In genomic region chr13:71638728-71639127, GRCh38 we compare ENCODE assay signal across 19 cellular contexts.
DNase-seq lines count a peak whose midpoint lies in the region; ATAC-seq, FAIRE-seq and TF ChIP-seq lines count a peak whose summit lies in the region.
"Had no signal": no experiment of that assay in that cellular context is flagged by ENCODE, and none has a peak within 500 bp of the region (broad histone marks: within the 10 kb centered on the region; RNA-seq: fewer than 3 reads in every experiment).

No MANE protein-coding gene starts in this region.

- no peak for TF ChIP-seq POLR2A in erythroblast (IDR thresholded peaks at IDR 0.05; ENCODE audit: low read length)

- H3K36me3 Mint-ChIP-seq in glutamatergic neuron (ENCODE audit: unreplicated experiment) (no peaks in the 10 kb centered on the region), progenitor cell of endocrine pancreas (ENCODE audit: insufficient read depth) (no peaks in the 10 kb centered on the region)
- H3K36me3 Mint-ChIP-seq: CD4-positive, CD25-positive, alpha-beta regulatory T cell had no signal

- FAIRE-seq in D721Med (lab: Jason Lieb, UNC) = peak; percentile 44
- FAIRE-seq: G401.6, GM12891, H54 had no signal

- H3K4me3 Mint-ChIP-seq in glutamatergic neuron (ENCODE audit: unreplicated experiment) (peak overlapping the region; percentile 41), progenitor cell of endocrine pancreas (ENCODE audit: low read depth) (no peak overlapping the region)
- H3K4me3 Mint-ChIP-seq: CD4-positive, CD25-positive, alpha-beta regulatory T cell had no signal

- no peak for DNase-seq in D721Med (ENCODE audit: insufficient read length, low spot score)
- peak; percentile 3 for DNase-seq in NCI-H446 treated with DMSO at 0.1 percent for 48 hours (lab: John Stamatoyannopoulos, UW)
- no peak for DNase-seq in glutamatergic neuron
- DNase-seq in progenitor cell of endocrine pancreas (ENCODE audit: low spot score, unreplicated experiment) = no peak
- DNase-seq in activated CD8-positive, alpha-beta memory T cell treated with anti-CD3 and anti-CD28 coated beads, Interleukin-2, amount 50 U/mL, for 4 hours = no peak
- DNase-seq in erythroblast (lab: John Stamatoyannopoulos, UW) = no peak
- DNase-seq: ACHN; CD4-positive, CD25-positive, alpha-beta regulatory T cell; DMS153; DMS79 treated with DMSO at 0.1 percent for 48 hours; EL; GM23248; IMR-90; KBM-7 had no signal

- H3K4me1 Mint-ChIP-seq in glutamatergic neuron (ENCODE audit: low read depth, unreplicated experiment) (peaks cover 33% of the 10 kb centered on the region), progenitor cell of endocrine pancreas (ENCODE audit: low read depth) (peaks cover 32% of the 10 kb centered on the region)
- H3K4me1 Mint-ChIP-seq: CD4-positive, CD25-positive, alpha-beta regulatory T cell had no signal

- H3K9me3 Mint-ChIP-seq in glutamatergic neuron (ENCODE audit: unreplicated experiment) (peaks cover 12% of the 10 kb centered on the region), progenitor cell of endocrine pancreas (ENCODE audit: low read depth) (no peaks in the 10 kb centered on the region)

- H3K27ac Mint-ChIP-seq in glutamatergic neuron (ENCODE audit: unreplicated experiment) (no peak overlapping the region), progenitor cell of endocrine pancreas (peak overlapping the region; percentile 38)
- H3K27ac Mint-ChIP-seq: CD4-positive, CD25-positive, alpha-beta regulatory T cell had no signal

- ATAC-seq in GM21737 (IDR thresholded peaks at IDR 0.05; ENCODE audit: unreplicated experiment) = no peak
- ATAC-seq: HCT116 had no signal

- H3K27me3 Mint-ChIP-seq in glutamatergic neuron (ENCODE audit: unreplicated experiment) (peaks cover 4% of the 10 kb centered on the region), progenitor cell of endocrine pancreas (no peaks in the 10 kb centered on the region)
- H3K27me3 Mint-ChIP-seq: CD4-positive, CD25-positive, alpha-beta regulatory T cell had no signal

- TF ChIP-seq CTCF in D721Med (IDR thresholded peaks at IDR 0.05; ENCODE audit: insufficient read depth, missing control alignments) (no peak), glutamatergic neuron (IDR thresholded peaks at IDR 0.05; ENCODE audit: partially characterized antibody, unreplicated experiment) (no peak), progenitor cell of endocrine pancreas (IDR thresholded peaks at IDR 0.05; ENCODE audit: unreplicated experiment) (no peak)
